9 cellular contexts compared by ENCODE assay signal in the genomic region with DNA sequence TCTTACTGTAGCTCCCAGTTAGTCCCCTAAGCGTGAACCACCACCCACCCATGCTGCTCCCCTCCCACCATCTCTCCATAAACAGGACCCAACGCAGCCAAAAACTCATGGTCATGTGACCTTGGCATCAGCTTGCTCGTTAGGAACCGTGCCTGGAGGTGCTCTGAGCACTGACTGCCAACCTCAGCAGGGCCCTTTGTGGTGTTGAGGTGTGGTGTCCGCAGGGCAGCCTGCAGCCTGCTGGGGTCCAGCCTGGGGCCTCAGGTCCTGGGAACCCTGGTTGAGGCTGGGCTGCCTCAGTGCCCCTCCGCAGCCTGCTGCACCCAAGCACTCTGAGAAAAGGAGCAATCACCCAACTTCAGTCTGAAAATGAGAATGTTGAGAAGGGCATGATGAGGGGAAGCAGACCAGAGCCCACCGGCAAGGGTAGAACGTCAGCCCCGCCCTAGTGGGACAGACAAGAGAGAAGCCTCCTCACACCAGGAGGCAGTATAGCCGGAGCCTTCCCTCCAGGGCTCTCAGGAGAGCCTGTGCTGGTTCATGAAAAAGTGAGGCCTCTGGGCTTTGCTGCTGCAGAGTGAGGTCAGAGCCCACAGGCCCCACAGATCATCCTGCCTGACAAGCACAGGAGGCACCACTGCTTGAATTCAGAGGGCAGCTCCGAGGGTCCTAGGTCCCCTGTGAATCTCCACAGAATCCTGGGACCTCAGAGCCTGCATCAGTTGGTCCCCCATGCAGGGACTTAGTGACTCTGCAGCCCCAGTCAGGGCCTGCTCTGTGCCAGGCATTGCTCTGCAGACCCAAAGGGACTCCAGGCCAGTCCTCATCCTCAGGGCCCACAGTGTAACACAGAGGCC. TPM values are rescaled to one million over a fixed set of nuclear protein-coding genes. Genes with fewer than 3 reads are reported as not detected.
DNase-seq lines count a peak whose midpoint lies in the region; ATAC-seq and TF ChIP-seq lines count a peak whose summit lies in the region.
"Had no signal": no experiment of that assay in that cellular context is flagged by ENCODE, and none has a peak within 500 bp of the region (broad histone marks: within the 10 kb centered on the region; RNA-seq: fewer than 3 reads in every experiment).

No MANE protein-coding gene starts in this region.

- WGBS in lung, 2 donors, result 80 to 85% methylated on average over 11 of the region's 11 CpGs
- 42% methylated on average over 3 of the region's 11 CpGs for WGBS in suprapubic skin

- POLR2A ChIA-PET in HEK293 (lab: Yijun Ruan, JAX), result no interaction called here

- CTCF ChIA-PET in HEK293 (lab: Yijun Ruan, JAX), result interaction anchor here (0.7 kb wide), 1 partner anchor 63 kb away, joined by 3 read pairs; no protein-coding TSS in a partner anchor

- no peak for TF ChIP-seq POLR2A in suprapubic skin (IDR thresholded peaks at IDR 0.05)

- H3K9me3 Mint-ChIP-seq in central memory CD8-positive, alpha-beta T cell, result peaks cover 18% of the 10 kb centered on the region

- TF ChIP-seq EP300 in suprapubic skin (IDR thresholded peaks at IDR 0.05), result no peak

- no peak for ATAC-seq in central memory CD8-positive, alpha-beta T cell (replicated peaks; ENCODE audit: extremely low read depth, poor library complexity, severe bottlenecking)
- ATAC-seq in lung (ENCODE audit: insufficient read depth, low FRiP score), result peak; percentile 9
- ATAC-seq: naive thymus-derived CD4-positive, alpha-beta T cell had no signal

- H3K27ac Mint-ChIP-seq in central memory CD8-positive, alpha-beta T cell (ENCODE audit: low read depth), result no peak overlapping the region

- H3K27me3 Mint-ChIP-seq in central memory CD8-positive, alpha-beta T cell, result no peaks in the 10 kb centered on the region

- no peaks in the 10 kb centered on the region for H3K4me1 ChIP-seq in HEK293 (ENCODE audit: control insufficient read depth, insufficient read depth, low read length)
- peaks cover 0 to 2% of the 10 kb centered on the region in 2 donors for H3K4me1 ChIP-seq in lung (ENCODE audit: control insufficient read depth in 2 of 2, insufficient read depth in 2 of 2, low read length in 2 of 2)
- H3K4me1 ChIP-seq in suprapubic skin, result peaks cover 36% of the 10 kb centered on the region

- H3K36me3 ChIP-seq in HEK293 (ENCODE audit: control insufficient read depth in 2 of 2, insufficient read depth in 1 of 2, low read length in 2 of 2), result no peaks in the 10 kb centered on the region
- no peaks in the 10 kb centered on the region for H3K36me3 ChIP-seq in lung (ENCODE audit: control insufficient read depth in 2 of 2, insufficient read depth in 2 of 2, low read length in 2 of 2)
- no peaks in the 10 kb centered on the region for H3K36me3 ChIP-seq in suprapubic skin

- H3K9me3 ChIP-seq in HEK293 (ENCODE audit: control insufficient read depth, insufficient read depth, low read depth, low read length) (no peaks in the 10 kb centered on the region), lung (ENCODE audit: control insufficient read depth in 2 of 2, insufficient read depth in 1 of 2, low read length in 1 of 2) (peaks cover 0 to 8% of the 10 kb centered on the region in 2 donors), suprapubic skin (no peaks in the 10 kb centered on the region)

- H3K27me3 ChIP-seq in lung (ENCODE audit: control insufficient read depth, insufficient read depth), result no peaks in the 10 kb centered on the region
- peaks cover 10% of the 10 kb centered on the region for H3K27me3 ChIP-seq in suprapubic skin

- H3K36me3 Mint-ChIP-seq in central memory CD8-positive, alpha-beta T cell (ENCODE audit: insufficient read depth), result peaks cover 10% of the 10 kb centered on the region

- H3K4me3 Mint-ChIP-seq in central memory CD8-positive, alpha-beta T cell, result peak overlapping the region; percentile 32
- H3K4me3 Mint-ChIP-seq: naive thymus-derived CD4-positive, alpha-beta T cell had no signal

- H3K4me1 Mint-ChIP-seq in central memory CD8-positive, alpha-beta T cell, result peaks cover 12% of the 10 kb centered on the region

- H3K4me3 ChIP-seq in HEK293 (ENCODE audit: low read depth, low read length), result no peak overlapping the region
- no peak overlapping the region for H3K4me3 ChIP-seq in lung
- no peak overlapping the region for H3K4me3 ChIP-seq in suprapubic skin

- TF ChIP-seq CTCF in HEK293 (tag by site-specific recombination; IDR thresholded peaks at IDR 0.05) (no peak), lung (IDR thresholded peaks at IDR 0.05; ENCODE audit: control extremely low read depth, extremely low read depth) (no peak), suprapubic skin (IDR thresholded peaks at IDR 0.05) (no peak)

- DNase-seq in central memory CD8-positive, alpha-beta T cell (ENCODE audit: low spot score in 2 of 2), result no peak
- DNase-seq in lung (ENCODE audit: low spot score) (no peak), suprapubic skin (ENCODE audit: low spot score in 2 of 2) (peak in 1 of 2 donors; percentile 62), NCI-H2227 treated with DMSO at 0.1 percent for 48 hours (lab: John Stamatoyannopoulos, UW) (no peak), HUDEP-2 (lab: John Stamatoyannopoulos, UW; ENCODE audit: unreplicated experiment in 76 of 76) (no peak)
- no peak for DNase-seq in stimulated activated CD4-positive, alpha-beta T cell treated with anti-CD3 and anti-CD28 coated beads, Interleukin-15, amount 100 ng/mL, for 24 hours
- DNase-seq: KBM-7 had no signal

- H3K27ac ChIP-seq in HEK293 (ENCODE audit: extremely low read depth, low read depth, low read length), result no peak overlapping the region
- H3K27ac ChIP-seq in lung (ENCODE audit: low read depth in 1 of 2, low read length in 1 of 2), result peak overlapping the region; percentile 49 to 69
- peak overlapping the region; percentile 70 for H3K27ac ChIP-seq in suprapubic skin

TF ChIP-seq in HEK293, 187 proteins besides CTCF, POLR2A, EP300 and RAD21:
- TF ChIP-seq ZNF202 (tag by site-specific recombination; IDR thresholded peaks at IDR 0.05; ENCODE audit: borderline replicate concordance) (no peak), ZFHX2 (tag by site-specific recombination; conservative IDR thresholded peaks at IDR 0.05) (0 out of 2 replicates have a peak, but pooled peaks have one; percentile 27)

RNA-seq across cellular contexts. Expression of gene COL6A2, which starts 4.9 kb away (rescaled TPM):
- total RNA-seq in lung, result 100 to 1,000 TPM; 350 to 466 TPM
- 100 to 1,000 TPM; 192 to 234 TPM for polyA plus RNA-seq in lung
- total RNA-seq in suprapubic skin, result 100 to 1,000 TPM in 3 of 4 donors, 10 to 100 TPM in 1; 88.9 to 150 (median 126) TPM
